14 cellular contexts compared by ENCODE assay signal in the genomic region with DNA sequence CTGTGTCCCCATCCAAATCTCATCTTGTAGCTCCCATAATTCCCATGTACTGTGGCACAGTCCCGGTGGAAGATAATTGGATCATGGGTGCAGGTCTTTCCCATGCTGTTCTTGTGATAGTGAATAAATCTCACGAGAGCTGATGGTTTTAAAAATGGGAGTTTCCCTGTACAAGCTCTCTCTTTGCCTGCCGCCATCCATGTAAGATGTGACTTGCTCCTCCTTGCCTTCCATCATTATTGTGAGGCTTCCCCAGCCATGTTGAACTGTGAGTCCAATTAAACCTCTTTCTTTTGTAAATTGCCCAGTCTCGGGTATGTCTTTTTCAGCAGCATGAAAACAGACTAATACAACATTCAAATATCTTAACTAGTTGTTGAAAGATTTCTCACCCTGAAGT. TPM values are rescaled to one million over a fixed set of nuclear protein-coding genes. Genes with fewer than 3 reads are reported as not detected.
"Had no signal": no experiment of that assay in that cellular context is flagged by ENCODE, and none has a peak within 500 bp of the region (broad histone marks: within the 10 kb centered on the region; RNA-seq: fewer than 3 reads in every experiment).

No MANE protein-coding gene starts in this region.

RNA-seq across cellular contexts. Expression of a gene that starts 10.8 kb away (rescaled TPM):
- total RNA-seq: activated B cell treated with CpG ODN at 0.5 μM for 24 hours; activated CD4-positive, alpha-beta memory T cell treated with anti-CD3 and anti-CD28 coated beads for 36 hours; activated CD4-positive, alpha-beta memory T cell treated with anti-CD3 and anti-CD28 coated beads, Interleukin-2, amount 10 ng/mL, durations not matched to agents 7 days and 5 days; activated CD4-positive, alpha-beta T cell treated with anti-CD3 and anti-CD28 coated beads, Interleukin-2, amount 10 ng/mL, durations not matched to agents 24 days and 14 days; activated CD4-positive, alpha-beta T cell treated with anti-CD3 and anti-CD28 coated beads, Interleukin-2, amount 10 ng/mL, durations not matched to agents 7 days and 5 days; activated CD8-positive, alpha-beta memory T cell treated with anti-CD3 and anti-CD28 coated beads, Interleukin-2, amount 10 ng/mL, durations not matched to agents 7 days and 5 days; activated CD8-positive, alpha-beta T cell treated with anti-CD3 and anti-CD28 coated beads, Interleukin-2, amount 10 ng/mL, durations not matched to agents 7 days and 5 days; T-helper 1 cell treated with Interleukin-12 subunit alpha and Interleukin-12 subunit beta and Interleukin-4 antibody, amounts not matched to agents 30 ng/mL and 1 ng/mL, for 36 hours had no signal

RNA-seq across cellular contexts. Expression of a gene that starts 32.8 kb away (rescaled TPM):
- total RNA-seq: activated B cell treated with CpG ODN at 0.5 μM for 24 hours; activated CD4-positive, alpha-beta memory T cell treated with anti-CD3 and anti-CD28 coated beads for 36 hours; activated CD4-positive, alpha-beta memory T cell treated with anti-CD3 and anti-CD28 coated beads, Interleukin-2, amount 10 ng/mL, durations not matched to agents 7 days and 5 days; activated CD4-positive, alpha-beta T cell treated with anti-CD3 and anti-CD28 coated beads for 36 hours; activated CD4-positive, alpha-beta T cell treated with anti-CD3 and anti-CD28 coated beads, Interleukin-2, amount 10 ng/mL, durations not matched to agents 24 days and 14 days; activated CD4-positive, alpha-beta T cell treated with anti-CD3 and anti-CD28 coated beads, Interleukin-2, amount 10 ng/mL, durations not matched to agents 7 days and 5 days; activated CD8-positive, alpha-beta memory T cell treated with anti-CD3 and anti-CD28 coated beads for 36 hours; activated CD8-positive, alpha-beta memory T cell treated with anti-CD3 and anti-CD28 coated beads, Interleukin-2, amount 10 ng/mL, durations not matched to agents 7 days and 5 days; activated CD8-positive, alpha-beta T cell treated with anti-CD3 and anti-CD28 coated beads for 36 hours; activated CD8-positive, alpha-beta T cell treated with anti-CD3 and anti-CD28 coated beads, Interleukin-2, amount 10 ng/mL, durations not matched to agents 7 days and 5 days; T-helper 1 cell treated with Interleukin-12 subunit alpha and Interleukin-12 subunit beta and Interleukin-4 antibody, amounts not matched to agents 30 ng/mL and 1 ng/mL, for 36 hours; T-helper 17 cell; T-helper 2 cell treated with Interferon-gamma antibody and Interleukin-4, amounts not matched to agents 100 ng/mL and 5 ng/mL, for 36 hours; WTC11 had no signal
